ENCODE assay signal across 20 cellular contexts in the genomic region with DNA sequence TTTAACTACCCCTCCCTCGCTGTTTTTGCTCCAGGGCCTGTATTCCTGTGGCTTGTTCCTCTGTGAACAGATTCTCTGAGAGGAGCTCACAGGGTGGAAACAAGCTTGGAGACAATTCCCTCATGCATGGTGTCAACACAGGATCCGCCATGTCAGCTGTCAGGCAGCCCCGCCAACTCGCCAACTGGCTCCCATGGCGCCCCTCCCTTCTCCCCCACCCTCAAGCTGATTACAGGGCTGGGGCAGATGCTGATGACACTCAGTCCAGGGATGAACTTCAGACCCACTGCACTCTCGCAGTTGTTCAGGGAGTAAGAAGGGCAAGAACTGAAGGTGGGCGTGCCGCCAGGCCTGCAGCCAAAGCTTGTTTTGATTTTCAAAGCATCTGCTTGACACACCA.
A peak's percentile ranks its signal among the peaks of the same experiment; 100 is the strongest.
DNase-seq lines count a peak whose midpoint lies in the region; ATAC-seq and TF ChIP-seq lines count a peak whose summit lies in the region.
"Had no signal": no experiment of that assay in that cellular context is flagged by ENCODE, and none has a peak within 500 bp of the region (broad histone marks: within the 10 kb centered on the region; RNA-seq: fewer than 3 reads in every experiment).

No MANE protein-coding gene starts in this region.

- H3K9me3 Mint-ChIP-seq in activated T-helper 1 cell treated with anti-CD3 and anti-CD28 coated beads, Interleukin-12 subunit alpha, Interleukin-12 subunit beta, Interleukin-2, Interleukin-4 antibody, amounts not matched to agents 30 ng/mL and 10 ng/mL and 1 ng/mL, durations not matched to agents 14 hours and 24 hours and 36 hours, result no peaks in the 10 kb centered on the region
- H3K9me3 Mint-ChIP-seq: H9 had no signal

- no peaks in the 10 kb centered on the region for H3K36me3 Mint-ChIP-seq in activated T-helper 1 cell treated with anti-CD3 and anti-CD28 coated beads, Interleukin-12 subunit alpha, Interleukin-12 subunit beta, Interleukin-2, Interleukin-4 antibody, amounts not matched to agents 30 ng/mL and 10 ng/mL and 1 ng/mL, durations not matched to agents 14 hours and 24 hours and 36 hours (ENCODE audit: low read depth)

- H3K27ac ChIP-seq in WERI-Rb-1 (0 out of 2 replicates have a peak overlapping the region, but pooled peaks have one; percentile 24), aorta (ENCODE audit: low read depth in 1 of 2, low read length in 2 of 2) (no peak overlapping the region)
- H3K27ac ChIP-seq: 22Rv1, SK-N-MC had no signal

- H3K36me3 ChIP-seq in WERI-Rb-1 (no peaks in the 10 kb centered on the region), aorta (ENCODE audit: control insufficient read depth in 1 of 2, insufficient read depth in 2 of 2, low read length in 1 of 2) (no peaks in the 10 kb centered on the region)

- peaks cover 1% of the 10 kb centered on the region for H3K27me3 Mint-ChIP-seq in activated T-helper 1 cell treated with anti-CD3 and anti-CD28 coated beads, Interleukin-12 subunit alpha, Interleukin-12 subunit beta, Interleukin-2, Interleukin-4 antibody, amounts not matched to agents 30 ng/mL and 10 ng/mL and 1 ng/mL, durations not matched to agents 14 hours and 24 hours and 36 hours (ENCODE audit: insufficient read depth)
- H3K27me3 Mint-ChIP-seq: B cell had no signal

- H3K4me1 Mint-ChIP-seq in activated T-helper 1 cell treated with anti-CD3 and anti-CD28 coated beads, Interleukin-12 subunit alpha, Interleukin-12 subunit beta, Interleukin-2, Interleukin-4 antibody, amounts not matched to agents 30 ng/mL and 10 ng/mL and 1 ng/mL, durations not matched to agents 14 hours and 24 hours and 36 hours (ENCODE audit: low read depth), result no peaks in the 10 kb centered on the region
- H3K4me1 Mint-ChIP-seq: B cell, H9 had no signal

- TF ChIP-seq CTCF in WERI-Rb-1 (IDR thresholded peaks at IDR 0.05; ENCODE audit: low read depth, low read length), result no peak

- H3K4me1 ChIP-seq in aorta (ENCODE audit: control insufficient read depth in 1 of 2, insufficient read depth in 2 of 2, low read length in 2 of 2), result peaks cover 0 to 4% of the 10 kb centered on the region in 2 donors

- no peak overlapping the region for H3K4me3 Mint-ChIP-seq in activated T-helper 1 cell treated with anti-CD3 and anti-CD28 coated beads, Interleukin-12 subunit alpha, Interleukin-12 subunit beta, Interleukin-2, Interleukin-4 antibody, amounts not matched to agents 30 ng/mL and 10 ng/mL and 1 ng/mL, durations not matched to agents 14 hours and 24 hours and 36 hours
- H3K4me3 Mint-ChIP-seq: B cell, H9 had no signal

- H3K27me3 ChIP-seq in WERI-Rb-1 (ENCODE audit: insufficient read depth, low read depth, severe bottlenecking), result no peaks in the 10 kb centered on the region
- no peaks in the 10 kb centered on the region for H3K27me3 ChIP-seq in aorta (ENCODE audit: control insufficient read depth in 1 of 2, insufficient read depth in 2 of 2, low read length in 1 of 2)

- intact Hi-C loops in Right ventricle myocardium inferior (cut with DNase I) (no loop called here), left cardiac atrium (cut with DNase I) (no loop called here), aorta (cut with DNase I) (no loop called here)
- intact Hi-C loops in activated T-helper 1 cell treated with anti-CD3 and anti-CD28 coated beads, Interleukin-12 subunit alpha, Interleukin-12 subunit beta, Interleukin-2, Interleukin-4 antibody, amounts not matched to agents 30 ng/mL and 10 ng/mL and 1 ng/mL, durations not matched to agents 14 hours and 24 hours and 36 hours (cut with micrococcal nuclease), result no loop called here

- no peak overlapping the region for H3K27ac Mint-ChIP-seq in activated T-helper 1 cell treated with anti-CD3 and anti-CD28 coated beads, Interleukin-12 subunit alpha, Interleukin-12 subunit beta, Interleukin-2, Interleukin-4 antibody, amounts not matched to agents 30 ng/mL and 10 ng/mL and 1 ng/mL, durations not matched to agents 14 hours and 24 hours and 36 hours
- H3K27ac Mint-ChIP-seq: B cell had no signal

- ATAC-seq in Right ventricle myocardium inferior, result peak; percentile 71
- ATAC-seq in left cardiac atrium, result no peak
- no peak for ATAC-seq in aorta (ENCODE audit: low FRiP score)
- ATAC-seq: Panc1 had no signal

- 97 to 98% methylated on average over 8 of the region's 8 CpGs for WGBS in aorta, 2 donors

- DNase-seq in Right ventricle myocardium inferior (ENCODE audit: missing footprints), result no peak
- DNase-seq in left cardiac atrium, result no peak
- peak; percentile 73 for DNase-seq in WERI-Rb-1
- DNase-seq in myocyte (ENCODE audit: low read depth), result peak; percentile 65
- no peak for DNase-seq in aorta
- no peak for DNase-seq in DMS53 (lab: John Stamatoyannopoulos, UW)
- no peak for DNase-seq in putamen (ENCODE audit: low spot score)
- no peak for DNase-seq in activated T-helper 1 cell treated with anti-CD3 and anti-CD28 coated beads, Interleukin-12 subunit alpha, Interleukin-12 subunit beta, Interleukin-2, Interleukin-4 antibody, amounts not matched to agents 30 ng/mL and 10 ng/mL and 1 ng/mL, durations not matched to agents 14 hours and 24 hours and 36 hours (ENCODE audit: low spot score)
- DNase-seq: COR-L47, DMS 273 treated with DMSO at 0.1 percent for 48 hours, GDM1, H9, IMR-90, NCI-H1436 treated with DMSO at 0.1 percent for 48 hours, NCI-H2029, NCI-H446 treated with DMSO at 0.1 percent for 48 hours had no signal

- H3K9me3 ChIP-seq in WERI-Rb-1 (ENCODE audit: severe bottlenecking) (no peaks in the 10 kb centered on the region), aorta (ENCODE audit: control insufficient read depth, low read length) (no peaks in the 10 kb centered on the region)

- H3K4me3 ChIP-seq in WERI-Rb-1 (ENCODE audit: low read depth, low read length), result no peak overlapping the region
- no peak overlapping the region for H3K4me3 ChIP-seq in aorta (ENCODE audit: low read length in 2 of 2)
- H3K4me3 ChIP-seq: SK-N-MC had no signal

Comparison
In these comparisons a context has a peak if more than half of its experiments do, and no peak if none do; other contexts are left out.
1. DNase-seq: peak in WERI-Rb-1 (single experiment) and myocyte (single experiment); none in Right ventricle myocardium inferior (single experiment), left cardiac atrium (single experiment), aorta (0 of 2), DMS53 (single experiment), putamen (single experiment) and activated T-helper 1 cell treated with anti-CD3 and anti-CD28 coated beads, Interleukin-12 subunit alpha, Interleukin-12 subunit beta, Interleukin-2, Interleukin-4 antibody, amounts not matched to agents 30 ng/mL and 10 ng/mL and 1 ng/mL, durations not matched to agents 14 hours and 24 hours and 36 hours (single experiment).